In the genomic region with DNA sequence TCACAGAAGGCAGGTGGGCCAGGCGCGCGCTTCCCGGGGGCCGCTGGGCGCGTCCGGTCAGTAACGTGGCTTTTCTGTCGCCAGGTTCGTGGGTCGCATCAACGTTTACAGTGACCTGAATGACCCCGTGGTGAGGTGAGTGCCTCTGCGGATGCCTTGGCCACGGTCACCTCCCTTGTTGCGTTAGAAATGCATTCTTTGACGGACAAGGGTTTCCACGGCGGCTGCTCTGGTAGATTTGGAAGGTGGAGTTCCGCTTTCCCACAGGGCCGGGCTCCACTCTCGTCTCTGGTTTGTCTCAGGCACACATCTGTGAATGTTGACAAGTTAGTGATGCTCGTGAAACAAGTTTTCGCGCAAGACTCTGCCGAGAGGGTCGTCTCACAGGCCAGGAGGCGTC, we compare ENCODE assay signal across 23 cellular contexts.
"Had no signal": no experiment of that assay in that cellular context is flagged by ENCODE, and none has a peak within 500 bp of the region (broad histone marks: within the 10 kb centered on the region; RNA-seq: fewer than 3 reads in every experiment).

No MANE protein-coding gene starts in this region.

- ATAC-seq: gastroesophageal sphincter; mucosa of descending colon; naive thymus-derived CD8-positive, alpha-beta T cell; psoas muscle had no signal

- DNase-seq: cortex of kidney; effector memory CD4-positive, alpha-beta T cell; esophagus squamous epithelium; foreskin fibroblast; glutamatergic neuron; immature natural killer cell; left cardiac atrium; mammary epithelial cell; mucosa of descending colon; naive thymus-derived CD8-positive, alpha-beta T cell; nucleus accumbens; psoas muscle; retina; small intestine; stimulated activated CD4-positive, alpha-beta T cell treated with anti-CD3 and anti-CD28 coated beads, Interleukin-12 subunit alpha, Interleukin-12 subunit beta, amount 100 ng/mL, for 4 hours; stimulated activated naive CD4-positive, alpha-beta T cell; trophoblast cell had no signal

- H3K27ac ChIP-seq: dorsolateral prefrontal cortex, esophagus squamous epithelium, gastroesophageal sphincter, parathyroid adenoma, psoas muscle had no signal

- H3K9me3 ChIP-seq: esophagus squamous epithelium, gastroesophageal sphincter, mucosa of descending colon, psoas muscle had no signal

- H3K9ac ChIP-seq: parathyroid adenoma had no signal

- FAIRE-seq: endometrium, kidney, small intestine, urothelium cell line had no signal

- H3K4me3 ChIP-seq: dorsolateral prefrontal cortex, esophagus squamous epithelium, gastroesophageal sphincter, mucosa of descending colon, psoas muscle had no signal

- H3K27me3 ChIP-seq: dorsolateral prefrontal cortex, esophagus squamous epithelium, gastroesophageal sphincter had no signal

- H3K79me2 ChIP-seq: parathyroid adenoma had no signal

- H3K4me1 ChIP-seq: esophagus squamous epithelium, gastroesophageal sphincter, parathyroid adenoma, psoas muscle had no signal

- H2AFZ ChIP-seq: parathyroid adenoma had no signal
